Comparison of ENCODE assay signal across 1 cellular context in the genomic region with DNA sequence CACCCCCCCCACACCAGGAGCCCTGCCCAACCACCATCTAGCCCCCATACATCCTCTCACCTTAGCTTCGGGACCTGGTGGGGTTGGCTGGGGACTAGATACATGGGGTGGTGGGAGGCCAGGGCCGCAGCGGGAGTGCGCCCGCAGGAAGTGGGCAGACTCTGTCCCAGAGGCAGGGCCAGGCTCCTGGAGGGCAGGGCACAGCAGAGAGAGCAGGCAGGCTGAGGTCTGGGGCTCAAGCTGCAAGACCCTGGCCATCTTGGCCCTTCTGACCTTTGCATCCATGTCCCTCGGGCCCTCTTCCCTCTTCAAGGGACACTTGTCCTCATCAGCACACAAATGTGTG.
TF ChIP-seq lines count a peak whose summit lies in the region.

No MANE protein-coding gene starts in this region.

TF ChIP-seq in SK-N-SH treated with all-trans-retinoic acid at 6 μM for 48 hours, 23 proteins besides CTCF, POLR2A, EP300 and RAD21 (continued from another document):
- TF ChIP-seq, protein P1, sequence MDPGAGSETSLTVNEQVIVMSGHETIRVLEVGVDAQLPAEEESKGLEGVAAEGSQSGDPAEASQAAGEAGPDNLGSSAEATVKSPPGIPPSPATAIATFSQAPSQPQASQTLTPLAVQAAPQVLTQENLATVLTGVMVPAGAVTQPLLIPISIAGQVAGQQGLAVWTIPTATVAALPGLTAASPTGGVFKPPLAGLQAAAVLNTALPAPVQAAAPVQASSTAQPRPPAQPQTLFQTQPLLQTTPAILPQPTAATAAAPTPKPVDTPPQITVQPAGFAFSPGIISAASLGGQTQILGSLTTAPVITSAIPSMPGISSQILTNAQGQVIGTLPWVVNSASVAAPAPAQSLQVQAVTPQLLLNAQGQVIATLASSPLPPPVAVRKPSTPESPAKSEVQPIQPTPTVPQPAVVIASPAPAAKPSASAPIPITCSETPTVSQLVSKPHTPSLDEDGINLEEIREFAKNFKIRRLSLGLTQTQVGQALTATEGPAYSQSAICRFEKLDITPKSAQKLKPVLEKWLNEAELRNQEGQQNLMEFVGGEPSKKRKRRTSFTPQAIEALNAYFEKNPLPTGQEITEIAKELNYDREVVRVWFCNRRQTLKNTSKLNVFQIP (CRISPR knock-in tag; IDR thresholded peaks at IDR 0.05; ENCODE audit: borderline replicate concordance, low read depth): no peak
- no peak for TF ChIP-seq BACH2 (CRISPR knock-in tag; IDR thresholded peaks at IDR 0.05; ENCODE audit: borderline replicate concordance)
